In the genomic region with DNA sequence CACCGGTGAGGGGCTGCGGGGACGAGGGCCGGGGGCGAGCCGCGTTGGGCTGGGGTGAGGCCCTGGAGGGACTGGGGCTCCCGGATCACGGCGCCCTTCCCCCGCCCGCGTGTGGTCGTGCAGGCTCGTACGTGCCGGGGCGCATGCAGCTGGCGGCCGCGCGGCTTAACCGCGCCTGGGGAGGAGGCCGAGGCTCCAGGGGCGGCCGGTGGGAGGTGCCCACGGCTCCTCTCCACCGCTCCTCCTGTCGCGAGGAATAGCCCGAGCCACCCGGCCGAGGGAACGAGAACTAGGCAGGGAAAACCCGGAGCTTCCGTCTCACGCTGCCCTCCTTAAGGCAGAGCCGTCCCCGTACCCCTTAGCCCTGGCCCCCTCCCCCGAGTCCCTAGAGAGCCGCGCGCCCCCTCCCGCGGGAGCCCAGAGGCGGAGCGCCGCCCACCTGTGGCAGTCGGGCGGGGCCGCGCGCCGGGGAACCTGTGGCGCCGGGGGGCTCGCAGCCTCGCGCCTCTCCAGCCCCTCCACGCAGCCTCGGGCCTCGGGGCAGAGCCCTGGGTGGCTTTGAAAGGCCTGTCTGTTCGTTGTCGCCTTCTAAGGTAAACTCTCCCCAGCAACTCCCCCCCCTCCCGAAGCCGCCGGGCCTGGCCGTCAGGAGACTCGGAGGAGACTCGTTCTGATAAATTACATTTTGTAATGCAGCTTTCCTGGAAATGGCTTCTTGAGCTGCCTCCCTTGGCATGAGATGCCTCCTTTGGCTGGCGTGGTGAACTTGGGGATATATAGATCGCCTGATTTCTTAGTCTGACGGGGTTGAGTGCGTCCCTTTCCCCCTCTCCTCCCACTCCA, we compare ENCODE assay signal across 8 cellular contexts. TPM values are rescaled to one million over a fixed set of nuclear protein-coding genes. Genes with fewer than 3 reads are reported as not detected.
DNase-seq lines count a peak whose midpoint lies in the region; ATAC-seq and TF ChIP-seq lines count a peak whose summit lies in the region.

No MANE protein-coding gene starts in this region.

- DNase-seq in CD14-positive monocyte (ENCODE audit: low spot score): peak; percentile 53
- peak; percentile 51 for DNase-seq in left cardiac atrium
- peak; percentile 54 for DNase-seq in prostate gland (ENCODE audit: low spot score)
- DNase-seq in NCI-H187 treated with DMSO at 0.1 percent for 48 hours (lab: John Stamatoyannopoulos, UW): no peak

- H4K20me1 ChIP-seq in OCI-LY3 (ENCODE audit: insufficient read depth, low read length): peaks cover 15% of the 10 kb centered on the region

- H3K9me3 ChIP-seq in OCI-LY3 (ENCODE audit: insufficient read depth, low read length) (no peaks in the 10 kb centered on the region), prostate gland (no peaks in the 10 kb centered on the region)

- H3K4me3 ChIP-seq in OCI-LY3 (ENCODE audit: low read length) (peak overlapping the region; percentile 79), prostate gland (peak overlapping the region; percentile 66 to 75)

- peak overlapping the region; percentile 74 for H3K4me2 ChIP-seq in OCI-LY3 (ENCODE audit: low read length)

- H3K27me3 ChIP-seq in OCI-LY3 (ENCODE audit: low read depth, low read length) (no peaks in the 10 kb centered on the region), prostate gland (replicated peaks; ENCODE audit: insufficient read depth) (no peaks in the 10 kb centered on the region)

- under 1% methylated on average over 45 of the region's 75 CpGs for WGBS in prostate gland

- H2AFZ ChIP-seq in OCI-LY3 (ENCODE audit: low read depth, low read length): peak overlapping the region; percentile 58; the same call in 1 of the 2 replicates

- H3K9me3 Mint-ChIP-seq in CD14-positive monocyte: peaks cover 0 to 1% (median 0%) of the 10 kb centered on the region in 7 donors
- no peaks in the 10 kb centered on the region for H3K9me3 Mint-ChIP-seq in activated naive CD8-positive, alpha-beta T cell (ENCODE audit: low read depth)

- peaks cover 0 to 6% of the 10 kb centered on the region in 2 donors for H3K36me3 Mint-ChIP-seq in CD14-positive monocyte
- H3K36me3 Mint-ChIP-seq in activated naive CD8-positive, alpha-beta T cell: no peaks in the 10 kb centered on the region

- intact Hi-C loops in CD14-positive monocyte (cut with micrococcal nuclease) (loop anchor here in 1 of 2 donors (5.0 kb wide), 1 partner anchor 59 kb away; no protein-coding TSS in a partner anchor), left cardiac atrium (cut with DNase I) (loop anchor here in 1 of 2 donors (10.0 kb wide), 1 partner anchor 84 kb away; no protein-coding TSS in a partner anchor), prostate gland (cut with DNase I) (loop anchor here (2.0 to 5.0 kb wide), 2 partner anchors 58 to 81 kb away; no protein-coding TSS in a partner anchor)

- H3K9ac ChIP-seq in OCI-LY3 (ENCODE audit: low read length): peak overlapping the region; percentile 71

- peaks cover 18% of the 10 kb centered on the region for H3K4me1 Mint-ChIP-seq in CD14-positive monocyte
- peaks cover 8% of the 10 kb centered on the region for H3K4me1 Mint-ChIP-seq in activated naive CD8-positive, alpha-beta T cell (ENCODE audit: low read depth)

- TF ChIP-seq CTCF in CD14-positive monocyte (IDR thresholded peaks at IDR 0.05): no peak
- TF ChIP-seq CTCF in OCI-LY3 (IDR thresholded peaks at IDR 0.05; ENCODE audit: low read depth, low read length): no peak
- TF ChIP-seq CTCF in prostate gland (IDR thresholded peaks at IDR 0.05): no peak

- H3K4me3 Mint-ChIP-seq in CD14-positive monocyte: peak overlapping the region; percentile 92 to 93
- H3K4me3 Mint-ChIP-seq in activated naive CD8-positive, alpha-beta T cell: peak overlapping the region; percentile 87

- TF ChIP-seq POLR2A in prostate gland (IDR thresholded peaks at IDR 0.05): peak; percentile 27

- peak overlapping the region in 3 of 7 donors; percentile 50 to 80 (median 53) for H3K27ac Mint-ChIP-seq in CD14-positive monocyte
- H3K27ac Mint-ChIP-seq in activated naive CD8-positive, alpha-beta T cell: peak overlapping the region; percentile 54

- H3K79me2 ChIP-seq in OCI-LY3 (ENCODE audit: low read length): peaks cover 26% of the 10 kb centered on the region

- peaks cover 17 to 37% (median 23%) of the 10 kb centered on the region in 3 donors for H3K27me3 Mint-ChIP-seq in CD14-positive monocyte (ENCODE audit: low read depth in 3 of 3)
- peaks cover 29% of the 10 kb centered on the region for H3K27me3 Mint-ChIP-seq in activated naive CD8-positive, alpha-beta T cell

- ATAC-seq in GM18873 (IDR thresholded peaks at IDR 0.05; ENCODE audit: low FRiP score, unreplicated experiment): peak; percentile 40
- peak; percentile 49 for ATAC-seq in HG03108 (IDR thresholded peaks at IDR 0.05; ENCODE audit: unreplicated experiment)
- peak; percentile 68 to 83 for ATAC-seq in left cardiac atrium

- H3K36me3 ChIP-seq in OCI-LY3 (replicated peaks; ENCODE audit: low read depth, low read length) (peaks cover 4% of the 10 kb centered on the region), prostate gland (no peaks in the 10 kb centered on the region)

- H3K27ac ChIP-seq in OCI-LY3 (ENCODE audit: low read length) (no peak overlapping the region), prostate gland (peak overlapping the region; percentile 91 to 92)

- H3K4me1 ChIP-seq in OCI-LY3 (ENCODE audit: low read length) (peaks cover 9% of the 10 kb centered on the region), prostate gland (replicated peaks) (no peaks in the 10 kb centered on the region)

RNA-seq across cellular contexts. Expression of gene AK4, which starts 0.8 kb away (rescaled TPM):
- 1 to 10 TPM; 6.7 to 9.9 TPM for polyA plus RNA-seq in CD14-positive monocyte
- total RNA-seq in left cardiac atrium (10 to 100 TPM; 79.7 to 81.3 TPM), prostate gland (10 to 100 TPM; 46.5 to 63.1 TPM)
